27 cellular contexts compared by ENCODE assay signal in genomic region chr16:26860506-26860905, GRCh38.
"Had no signal": no experiment of that assay in that cellular context is flagged by ENCODE, and none has a peak within 500 bp of the region (broad histone marks: within the 10 kb centered on the region; RNA-seq: fewer than 3 reads in every experiment).

No MANE protein-coding gene starts in this region.

- H3K27ac Mint-ChIP-seq: stimulated activated effector memory CD8-positive, alpha-beta T cell treated with anti-CD3 and anti-CD28 coated beads, Interleukin-12 subunit alpha, Interleukin-12 subunit beta, amount 100 ng/mL, for 72 hours; stimulated activated memory B cell treated with anti-CD40 and anti-IgM and Interleukin-4, amounts not matched to agents 10 μg/mL and 1 μg/mL and 100 μg/mL, for 72 hours; stimulated activated naive B cell treated with anti-CD40 and anti-IgM and Interleukin-4, amounts not matched to agents 10 μg/mL and 1 μg/mL and 100 μg/mL, for 72 hours; stimulated activated naive CD8-positive, alpha-beta T cell treated with anti-CD3 and anti-CD28 coated beads, Interleukin-15, amount 100 ng/mL, for 72 hours; stimulated activated naive CD8-positive, alpha-beta T cell treated with anti-CD3 and anti-CD28 coated beads, Interleukin-15, Interleukin-2, amounts not matched to agents 100 ng/mL and 50 ng/mL, for 24 hours had no signal

- H3K9me3 ChIP-seq: testis, thoracic aorta, thyroid gland, uterus, vagina had no signal

- H3K4me1 Mint-ChIP-seq: stimulated activated effector memory CD8-positive, alpha-beta T cell treated with anti-CD3 and anti-CD28 coated beads, Interleukin-12 subunit alpha, Interleukin-12 subunit beta, amount 100 ng/mL, for 72 hours; stimulated activated memory B cell treated with anti-CD40 and anti-IgM and Interleukin-4, amounts not matched to agents 10 μg/mL and 1 μg/mL and 100 μg/mL, for 72 hours; stimulated activated naive B cell treated with anti-CD40 and anti-IgM and Interleukin-4, amounts not matched to agents 10 μg/mL and 1 μg/mL and 100 μg/mL, for 72 hours; stimulated activated naive CD8-positive, alpha-beta T cell treated with anti-CD3 and anti-CD28 coated beads, Interleukin-15, amount 100 ng/mL, for 72 hours had no signal

- DNase-seq: stimulated activated CD4-positive, alpha-beta T cell treated with anti-CD3 and anti-CD28 coated beads, Interleukin-2, amount 100 ng/mL, for 48 hours; stimulated activated CD4-positive, alpha-beta T cell treated with anti-CD3 and anti-CD28 coated beads, Interleukin-4, amount 100 ng/mL, for 1 hour; stimulated activated CD4-positive, alpha-beta T cell treated with anti-CD3 and anti-CD28 coated beads, Interleukin-4, amount 100 ng/mL, for 24 hours; stimulated activated CD4-positive, alpha-beta T cell treated with anti-CD3 and anti-CD28 coated beads, Interleukin-4, amount 100 ng/mL, for 4 hours; stimulated activated CD8-positive, alpha-beta memory T cell treated with anti-CD3 and anti-CD28 coated beads, Interleukin-4, amount 100 ng/mL, for 48 hours; stimulated activated naive B cell treated with anti-CD40 and anti-IgM and Interleukin-4, amounts not matched to agents 10 μg/mL and 1 μg/mL and 100 μg/mL, for 72 hours; stimulated activated naive CD4-positive, alpha-beta T cell; stimulated activated naive CD4-positive, alpha-beta T cell treated with Interleukin-2 at 50 U/mL for 16 hours; stimulated activated naive CD8-positive, alpha-beta T cell treated with anti-CD3 and anti-CD28 coated beads, Interleukin-15, amount 100 ng/mL, for 72 hours; stimulated activated naive CD8-positive, alpha-beta T cell treated with anti-CD3 and anti-CD28 coated beads, Interleukin-15, Interleukin-2, amounts not matched to agents 100 U/mL and 50 U/mL, for 24 hours; stomach; substantia nigra; testis; thyroid gland; tibial artery; transverse colon; trophoblast cell; upper lobe of left lung; upper lobe of right lung; uterus had no signal

- H3K27ac ChIP-seq: stomach, suprapubic skin, testis, thoracic aorta, thyroid gland, tibial artery, tibial nerve, transverse colon, upper lobe of left lung, upper lobe of right lung, uterus, vagina had no signal

- ATAC-seq: stimulated activated effector memory CD8-positive, alpha-beta T cell treated with anti-CD3 and anti-CD28 coated beads, Interleukin-12 subunit alpha, Interleukin-12 subunit beta, amount 100 ng/mL, for 72 hours; stimulated activated memory B cell treated with anti-CD40 and anti-IgM and Interleukin-4, amounts not matched to agents 10 μg/mL and 1 μg/mL and 100 μg/mL, for 72 hours; stimulated activated naive B cell treated with anti-CD40 and anti-IgM and Interleukin-4, amounts not matched to agents 10 μg/mL and 1 μg/mL and 100 μg/mL, for 72 hours; stimulated activated naive CD8-positive, alpha-beta T cell treated with anti-CD3 and anti-CD28 coated beads, Interleukin-15, amount 100 ng/mL, for 72 hours; stimulated activated naive CD8-positive, alpha-beta T cell treated with anti-CD3 and anti-CD28 coated beads, Interleukin-15, Interleukin-2, amounts not matched to agents 100 U/mL and 50 U/mL, for 24 hours; upper lobe of right lung had no signal

- H3K27me3 ChIP-seq: stomach, suprapubic skin, testis, thyroid gland, tibial artery, tibial nerve, transverse colon, upper lobe of left lung, upper lobe of right lung, uterus, vagina had no signal

- H3K36me3 ChIP-seq: stomach, suprapubic skin, thoracic aorta, thyroid gland, tibial artery, tibial nerve, transverse colon, upper lobe of left lung, upper lobe of right lung, uterus, vagina had no signal

- H3K4me3 ChIP-seq: stomach, suprapubic skin, testis, thoracic aorta, thyroid gland, tibial artery, tibial nerve, transverse colon, upper lobe of left lung, upper lobe of right lung, uterus, vagina had no signal

- H3K4me3 Mint-ChIP-seq: stimulated activated effector memory CD8-positive, alpha-beta T cell treated with anti-CD3 and anti-CD28 coated beads, Interleukin-12 subunit alpha, Interleukin-12 subunit beta, amount 100 ng/mL, for 72 hours; stimulated activated memory B cell treated with anti-CD40 and anti-IgM and Interleukin-4, amounts not matched to agents 10 μg/mL and 1 μg/mL and 100 μg/mL, for 72 hours; stimulated activated naive B cell treated with anti-CD40 and anti-IgM and Interleukin-4, amounts not matched to agents 10 μg/mL and 1 μg/mL and 100 μg/mL, for 72 hours; stimulated activated naive CD8-positive, alpha-beta T cell treated with anti-CD3 and anti-CD28 coated beads, Interleukin-15, amount 100 ng/mL, for 72 hours; stimulated activated naive CD8-positive, alpha-beta T cell treated with anti-CD3 and anti-CD28 coated beads, Interleukin-15, Interleukin-2, amounts not matched to agents 100 ng/mL and 50 ng/mL, for 24 hours had no signal

- H3K36me3 Mint-ChIP-seq: stimulated activated effector memory CD8-positive, alpha-beta T cell treated with anti-CD3 and anti-CD28 coated beads, Interleukin-12 subunit alpha, Interleukin-12 subunit beta, amount 100 ng/mL, for 72 hours; stimulated activated memory B cell treated with anti-CD40 and anti-IgM and Interleukin-4, amounts not matched to agents 10 μg/mL and 1 μg/mL and 100 μg/mL, for 72 hours had no signal

- H3K27me3 Mint-ChIP-seq: stimulated activated memory B cell treated with anti-CD40 and anti-IgM and Interleukin-4, amounts not matched to agents 10 μg/mL and 1 μg/mL and 100 μg/mL, for 72 hours had no signal

- H3K4me1 ChIP-seq: stomach, suprapubic skin, testis, tibial artery, tibial nerve, transverse colon, upper lobe of left lung, upper lobe of right lung, uterus, vagina had no signal
